ENCODE assay signal across 13 cellular contexts in genomic region chr22:46963672-46964545, GRCh38.
DNase-seq lines count a peak whose midpoint lies in the region; ATAC-seq, FAIRE-seq and TF ChIP-seq lines count a peak whose summit lies in the region.
"Had no signal": no experiment of that assay in that cellular context is flagged by ENCODE, and none has a peak within 500 bp of the region (broad histone marks: within the 10 kb centered on the region; RNA-seq: fewer than 3 reads in every experiment).

No MANE protein-coding gene starts in this region.

- no peak for TF ChIP-seq POLR2A in H54 (IDR thresholded peaks at IDR 0.05; ENCODE audit: low read depth, low read length)

- DNase-seq in DMS153 (lab: John Stamatoyannopoulos, UW) (peak; percentile 76), NCI-H146 treated with DMSO at 0.1 percent for 48 hours (lab: John Stamatoyannopoulos, UW; ENCODE audit: unreplicated experiment) (peak; percentile 74), NCI-H69 (lab: John Stamatoyannopoulos, UW) (peak; percentile 75), myocyte (ENCODE audit: low read depth) (peak; percentile 35), H54 (ENCODE audit: insufficient read length, low spot score) (no peak)
- no peak for DNase-seq in activated CD4-positive, alpha-beta memory T cell treated with anti-CD3 and anti-CD28 coated beads, Interleukin-2, amount 10 ng/mL, durations not matched to agents 7 days and 5 days
- DNase-seq: activated CD4-positive, CD25-positive, alpha-beta regulatory T cell treated with anti-CD3 and anti-CD28 coated beads, Interleukin-2, amount 50 U/mL, for 72 hours; activated naive CD4-positive, alpha-beta T cell treated with Interleukin-2 at 50 U/mL for 16 hours; HCEC 1CT; right cardiac atrium had no signal

- H3K27ac Mint-ChIP-seq in activated CD4-positive, alpha-beta memory T cell treated with anti-CD3 and anti-CD28 coated beads, Interleukin-2, amount 10 ng/mL, durations not matched to agents 7 days and 5 days: no peak overlapping the region

- H3K9me3 Mint-ChIP-seq in activated CD4-positive, alpha-beta memory T cell treated with anti-CD3 and anti-CD28 coated beads, Interleukin-2, amount 10 ng/mL, durations not matched to agents 7 days and 5 days: no peaks in the 10 kb centered on the region

- H3K27me3 Mint-ChIP-seq in activated CD4-positive, alpha-beta memory T cell treated with anti-CD3 and anti-CD28 coated beads, Interleukin-2, amount 10 ng/mL, durations not matched to agents 7 days and 5 days: no peaks in the 10 kb centered on the region

- no peak for ATAC-seq in HG02678 (IDR thresholded peaks at IDR 0.05; ENCODE audit: unreplicated experiment)
- no peak for ATAC-seq in HG03095 (IDR thresholded peaks at IDR 0.05; ENCODE audit: unreplicated experiment)
- ATAC-seq: GM12878, right cardiac atrium had no signal

- FAIRE-seq in H54 (lab: Jason Lieb, UNC): no peak
- FAIRE-seq: GM12878 had no signal

- H3K4me3 Mint-ChIP-seq in activated CD4-positive, alpha-beta memory T cell treated with anti-CD3 and anti-CD28 coated beads, Interleukin-2, amount 10 ng/mL, durations not matched to agents 7 days and 5 days: no peak overlapping the region

- peaks cover 4% of the 10 kb centered on the region for H3K4me1 Mint-ChIP-seq in activated CD4-positive, alpha-beta memory T cell treated with anti-CD3 and anti-CD28 coated beads, Interleukin-2, amount 10 ng/mL, durations not matched to agents 7 days and 5 days

- POLR2A ChIA-PET in activated CD4-positive, alpha-beta memory T cell treated with anti-CD3 and anti-CD28 coated beads, Interleukin-2, amount 10 ng/mL, durations not matched to agents 7 days and 5 days (lab: Charles Lee): no interaction called here

- H3K36me3 Mint-ChIP-seq in activated CD4-positive, alpha-beta memory T cell treated with anti-CD3 and anti-CD28 coated beads, Interleukin-2, amount 10 ng/mL, durations not matched to agents 7 days and 5 days (ENCODE audit: low read depth): no peaks in the 10 kb centered on the region

- CTCF ChIA-PET in activated CD4-positive, alpha-beta memory T cell treated with anti-CD3 and anti-CD28 coated beads, Interleukin-2, amount 10 ng/mL, durations not matched to agents 7 days and 5 days (lab: Charles Lee): no interaction called here

Comparison
In these comparisons a context has a peak if more than half of its experiments do, and no peak if none do; other contexts are left out.
1. DNase-seq: peak in DMS153 (single experiment), NCI-H146 treated with DMSO at 0.1 percent for 48 hours (single experiment), NCI-H69 (single experiment) and myocyte (single experiment); none in activated CD4-positive, alpha-beta memory T cell treated with anti-CD3 and anti-CD28 coated beads, Interleukin-2, amount 10 ng/mL, durations not matched to agents 7 days and 5 days (single experiment) and H54 (single experiment).